ENCODE assay signal across 1 cellular context in the genomic region with DNA sequence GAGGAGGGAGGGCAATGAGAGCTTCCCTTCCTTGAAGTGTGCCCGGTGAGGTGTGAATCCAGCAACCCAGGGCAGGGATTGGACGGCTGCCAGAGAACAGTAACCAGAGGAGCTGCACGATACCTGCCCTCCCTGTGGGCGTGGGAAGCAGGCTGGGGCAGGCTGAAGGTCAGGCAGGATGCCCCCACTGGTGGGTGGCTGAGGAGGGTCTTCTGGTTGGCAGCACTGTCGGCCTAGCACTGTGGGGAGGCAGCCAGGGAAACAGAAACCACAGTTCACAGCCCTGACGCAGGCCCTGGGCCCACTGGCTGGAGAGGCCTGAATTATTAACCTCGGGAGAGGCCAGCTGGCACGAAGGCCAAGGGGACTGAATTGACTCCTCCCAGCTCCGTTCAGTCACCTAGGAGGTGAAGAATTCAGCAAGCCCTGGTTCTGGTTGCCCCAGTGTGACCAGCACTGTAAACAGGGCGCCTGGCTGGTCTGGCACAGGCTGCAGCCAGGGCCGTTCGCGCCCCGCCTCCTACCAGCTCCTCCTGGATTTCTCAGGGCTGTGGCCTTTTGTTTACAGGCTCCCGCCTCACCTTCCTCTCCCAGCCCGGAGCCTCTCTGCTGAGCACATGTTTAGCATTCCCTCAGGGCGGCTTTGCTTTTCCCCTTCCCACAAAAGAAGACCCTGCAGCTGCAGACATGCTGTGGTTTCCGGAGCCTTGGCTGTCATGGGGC.
A peak's percentile ranks its signal among the peaks of the same experiment; 100 is the strongest.
TF ChIP-seq lines count a peak whose summit lies in the region.

No MANE protein-coding gene starts in this region.

TF ChIP-seq in HepG2, 621 proteins besides CTCF, POLR2A, EP300 and RAD21 (continued from another document and continues in another):
- TF ChIP-seq, protein P1, sequence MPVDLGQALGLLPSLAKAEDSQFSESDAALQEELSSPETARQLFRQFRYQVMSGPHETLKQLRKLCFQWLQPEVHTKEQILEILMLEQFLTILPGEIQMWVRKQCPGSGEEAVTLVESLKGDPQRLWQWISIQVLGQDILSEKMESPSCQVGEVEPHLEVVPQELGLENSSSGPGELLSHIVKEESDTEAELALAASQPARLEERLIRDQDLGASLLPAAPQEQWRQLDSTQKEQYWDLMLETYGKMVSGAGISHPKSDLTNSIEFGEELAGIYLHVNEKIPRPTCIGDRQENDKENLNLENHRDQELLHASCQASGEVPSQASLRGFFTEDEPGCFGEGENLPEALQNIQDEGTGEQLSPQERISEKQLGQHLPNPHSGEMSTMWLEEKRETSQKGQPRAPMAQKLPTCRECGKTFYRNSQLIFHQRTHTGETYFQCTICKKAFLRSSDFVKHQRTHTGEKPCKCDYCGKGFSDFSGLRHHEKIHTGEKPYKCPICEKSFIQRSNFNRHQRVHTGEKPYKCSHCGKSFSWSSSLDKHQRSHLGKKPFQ (CRISPR knock-in tag; IDR thresholded peaks at IDR 0.05; ENCODE audit: insufficient replicate concordance): peak; percentile 63
- TF ChIP-seq ZNF143 (CRISPR knock-in tag; IDR thresholded peaks at IDR 0.05): 0 out of 2 replicates have a peak, but pooled peaks have one; percentile 9
- no peak for TF ChIP-seq NFKBIZ (CRISPR knock-in tag; IDR thresholded peaks at IDR 0.05)
- TF ChIP-seq, protein P2, sequence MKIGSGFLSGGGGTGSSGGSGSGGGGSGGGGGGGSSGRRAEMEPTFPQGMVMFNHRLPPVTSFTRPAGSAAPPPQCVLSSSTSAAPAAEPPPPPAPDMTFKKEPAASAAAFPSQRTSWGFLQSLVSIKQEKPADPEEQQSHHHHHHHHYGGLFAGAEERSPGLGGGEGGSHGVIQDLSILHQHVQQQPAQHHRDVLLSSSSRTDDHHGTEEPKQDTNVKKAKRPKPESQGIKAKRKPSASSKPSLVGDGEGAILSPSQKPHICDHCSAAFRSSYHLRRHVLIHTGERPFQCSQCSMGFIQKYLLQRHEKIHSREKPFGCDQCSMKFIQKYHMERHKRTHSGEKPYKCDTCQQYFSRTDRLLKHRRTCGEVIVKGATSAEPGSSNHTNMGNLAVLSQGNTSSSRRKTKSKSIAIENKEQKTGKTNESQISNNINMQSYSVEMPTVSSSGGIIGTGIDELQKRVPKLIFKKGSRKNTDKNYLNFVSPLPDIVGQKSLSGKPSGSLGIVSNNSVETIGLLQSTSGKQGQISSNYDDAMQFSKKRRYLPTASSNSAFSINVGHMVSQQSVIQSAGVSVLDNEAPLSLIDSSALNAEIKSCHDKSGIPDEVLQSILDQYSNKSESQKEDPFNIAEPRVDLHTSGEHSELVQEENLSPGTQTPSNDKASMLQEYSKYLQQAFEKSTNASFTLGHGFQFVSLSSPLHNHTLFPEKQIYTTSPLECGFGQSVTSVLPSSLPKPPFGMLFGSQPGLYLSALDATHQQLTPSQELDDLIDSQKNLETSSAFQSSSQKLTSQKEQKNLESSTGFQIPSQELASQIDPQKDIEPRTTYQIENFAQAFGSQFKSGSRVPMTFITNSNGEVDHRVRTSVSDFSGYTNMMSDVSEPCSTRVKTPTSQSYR (CRISPR knock-in tag; IDR thresholded peaks at IDR 0.05; ENCODE audit: borderline replicate concordance): no peak; the same call in 1 of the 2 replicates
- TF ChIP-seq ZNF709 (CRISPR knock-in tag; IDR thresholded peaks at IDR 0.05): 0 out of 2 replicates have a peak, but pooled peaks have one; percentile 34
- TF ChIP-seq MTA1 (CRISPR knock-in tag; IDR thresholded peaks at IDR 0.05; ENCODE audit: borderline replicate concordance): peak; percentile 64; the same call in 1 of the 2 replicates
- peak; percentile 60; the same call in 1 of the 2 replicates for TF ChIP-seq MXD4 (CRISPR knock-in tag; IDR thresholded peaks at IDR 0.05)
- TF ChIP-seq ZNF816 (CRISPR knock-in tag; IDR thresholded peaks at IDR 0.05; ENCODE audit: borderline replicate concordance): no peak
- TF ChIP-seq RBM39 (IDR thresholded peaks at IDR 0.05; ENCODE audit: low read depth, low read length, poor library complexity, severe bottlenecking): peak; percentile 43
- TF ChIP-seq JDP2 (CRISPR knock-in tag; IDR thresholded peaks at IDR 0.05; ENCODE audit: borderline replicate concordance): no peak
- TF ChIP-seq KLF9 (CRISPR knock-in tag; IDR thresholded peaks at IDR 0.05; ENCODE audit: low read depth): no peak
- TF ChIP-seq, protein P3, sequence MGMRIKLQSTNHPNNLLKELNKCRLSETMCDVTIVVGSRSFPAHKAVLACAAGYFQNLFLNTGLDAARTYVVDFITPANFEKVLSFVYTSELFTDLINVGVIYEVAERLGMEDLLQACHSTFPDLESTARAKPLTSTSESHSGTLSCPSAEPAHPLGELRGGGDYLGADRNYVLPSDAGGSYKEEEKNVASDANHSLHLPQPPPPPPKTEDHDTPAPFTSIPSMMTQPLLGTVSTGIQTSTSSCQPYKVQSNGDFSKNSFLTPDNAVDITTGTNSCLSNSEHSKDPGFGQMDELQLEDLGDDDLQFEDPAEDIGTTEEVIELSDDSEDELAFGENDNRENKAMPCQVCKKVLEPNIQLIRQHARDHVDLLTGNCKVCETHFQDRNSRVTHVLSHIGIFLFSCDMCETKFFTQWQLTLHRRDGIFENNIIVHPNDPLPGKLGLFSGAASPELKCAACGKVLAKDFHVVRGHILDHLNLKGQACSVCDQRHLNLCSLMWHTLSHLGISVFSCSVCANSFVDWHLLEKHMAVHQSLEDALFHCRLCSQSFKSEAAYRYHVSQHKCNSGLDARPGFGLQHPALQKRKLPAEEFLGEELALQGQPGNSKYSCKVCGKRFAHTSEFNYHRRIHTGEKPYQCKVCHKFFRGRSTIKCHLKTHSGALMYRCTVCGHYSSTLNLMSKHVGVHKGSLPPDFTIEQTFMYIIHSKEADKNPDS (CRISPR knock-in tag; IDR thresholded peaks at IDR 0.05): no peak
- TF ChIP-seq ZNF12 (CRISPR knock-in tag; IDR thresholded peaks at IDR 0.05): no peak
- 0 out of 2 replicates have a peak, but pooled peaks have one; percentile 65 for TF ChIP-seq SMAD9 (CRISPR knock-in tag; IDR thresholded peaks at IDR 0.05)
- no peak for TF ChIP-seq SCMH1 (CRISPR knock-in tag; IDR thresholded peaks at IDR 0.05; ENCODE audit: borderline replicate concordance)
- no peak for TF ChIP-seq ONECUT2 (CRISPR knock-in tag; IDR thresholded peaks at IDR 0.05)
- TF ChIP-seq, protein P4, sequence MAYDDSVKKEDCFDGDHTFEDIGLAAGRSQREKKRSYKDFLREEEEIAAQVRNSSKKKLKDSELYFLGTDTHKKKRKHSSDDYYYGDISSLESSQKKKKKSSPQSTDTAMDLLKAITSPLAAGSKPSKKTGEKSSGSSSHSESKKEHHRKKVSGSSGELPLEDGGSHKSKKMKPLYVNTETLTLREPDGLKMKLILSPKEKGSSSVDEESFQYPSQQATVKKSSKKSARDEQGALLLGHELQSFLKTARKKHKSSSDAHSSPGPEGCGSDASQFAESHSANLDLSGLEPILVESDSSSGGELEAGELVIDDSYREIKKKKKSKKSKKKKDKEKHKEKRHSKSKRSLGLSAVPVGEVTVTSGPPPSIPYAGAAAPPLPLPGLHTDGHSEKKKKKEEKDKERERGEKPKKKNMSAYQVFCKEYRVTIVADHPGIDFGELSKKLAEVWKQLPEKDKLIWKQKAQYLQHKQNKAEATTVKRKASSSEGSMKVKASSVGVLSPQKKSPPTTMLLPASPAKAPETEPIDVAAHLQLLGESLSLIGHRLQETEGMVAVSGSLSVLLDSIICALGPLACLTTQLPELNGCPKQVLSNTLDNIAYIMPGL (CRISPR knock-in tag; IDR thresholded peaks at IDR 0.05; ENCODE audit: borderline replicate concordance in 1 of 2, low read depth in 1 of 2): peak in 1 of 2 experiments; percentile 54; a peak in 3 of 4 replicates
- no peak for TF ChIP-seq ATF7 (IDR thresholded peaks at IDR 0.05)
- 0 out of 2 replicates have a peak, but pooled peaks have one; percentile 64 for TF ChIP-seq ATF7 (CRISPR knock-in tag; IDR thresholded peaks at IDR 0.05)
- peak; percentile 58; the same call in 1 of the 2 replicates for TF ChIP-seq ZNF564 (CRISPR knock-in tag; IDR thresholded peaks at IDR 0.05)
- TF ChIP-seq RNF2 (conservative IDR thresholded peaks at IDR 0.05; ENCODE audit: low read depth): peak; percentile 34; the same call in 1 of the 2 replicates
- 0 out of 2 replicates have a peak, but pooled peaks have one; percentile 82 for TF ChIP-seq PAWR (CRISPR knock-in tag; IDR thresholded peaks at IDR 0.05; ENCODE audit: borderline replicate concordance)
- TF ChIP-seq, protein P5, sequence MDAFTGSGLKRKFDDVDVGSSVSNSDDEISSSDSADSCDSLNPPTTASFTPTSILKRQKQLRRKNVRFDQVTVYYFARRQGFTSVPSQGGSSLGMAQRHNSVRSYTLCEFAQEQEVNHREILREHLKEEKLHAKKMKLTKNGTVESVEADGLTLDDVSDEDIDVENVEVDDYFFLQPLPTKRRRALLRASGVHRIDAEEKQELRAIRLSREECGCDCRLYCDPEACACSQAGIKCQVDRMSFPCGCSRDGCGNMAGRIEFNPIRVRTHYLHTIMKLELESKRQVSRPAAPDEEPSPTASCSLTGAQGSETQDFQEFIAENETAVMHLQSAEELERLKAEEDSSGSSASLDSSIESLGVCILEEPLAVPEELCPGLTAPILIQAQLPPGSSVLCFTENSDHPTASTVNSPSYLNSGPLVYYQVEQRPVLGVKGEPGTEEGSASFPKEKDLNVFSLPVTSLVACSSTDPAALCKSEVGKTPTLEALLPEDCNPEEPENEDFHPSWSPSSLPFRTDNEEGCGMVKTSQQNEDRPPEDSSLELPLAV (CRISPR knock-in tag; conservative IDR thresholded peaks at IDR 0.05; ENCODE audit: low read depth): no peak
- TF ChIP-seq SRY (CRISPR knock-in tag; IDR thresholded peaks at IDR 0.05): no peak
- TF ChIP-seq, protein P6, sequence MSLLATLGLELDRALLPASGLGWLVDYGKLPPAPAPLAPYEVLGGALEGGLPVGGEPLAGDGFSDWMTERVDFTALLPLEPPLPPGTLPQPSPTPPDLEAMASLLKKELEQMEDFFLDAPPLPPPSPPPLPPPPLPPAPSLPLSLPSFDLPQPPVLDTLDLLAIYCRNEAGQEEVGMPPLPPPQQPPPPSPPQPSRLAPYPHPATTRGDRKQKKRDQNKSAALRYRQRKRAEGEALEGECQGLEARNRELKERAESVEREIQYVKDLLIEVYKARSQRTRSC (CRISPR knock-in tag; IDR thresholded peaks at IDR 0.05; ENCODE audit: low read depth): no peak
- peak; percentile 63 for TF ChIP-seq ZNF761 (CRISPR knock-in tag; conservative IDR thresholded peaks at IDR 0.05)
- TF ChIP-seq ETS1 (CRISPR knock-in tag; IDR thresholded peaks at IDR 0.05): no peak
- no peak; the same call in 1 of the 2 replicates for TF ChIP-seq MED1 (CRISPR knock-in tag; IDR thresholded peaks at IDR 0.05)
- TF ChIP-seq ZNF468 (CRISPR knock-in tag; IDR thresholded peaks at IDR 0.05): no peak
- TF ChIP-seq ZNF878 (CRISPR knock-in tag; IDR thresholded peaks at IDR 0.05): no peak
- TF ChIP-seq U2AF2 (IDR thresholded peaks at IDR 0.05; ENCODE audit: low read depth, low read length): no peak
- no peak for TF ChIP-seq ZNF460 (CRISPR knock-in tag; IDR thresholded peaks at IDR 0.05; ENCODE audit: borderline replicate concordance)
- TF ChIP-seq PRDM15 (CRISPR knock-in tag; IDR thresholded peaks at IDR 0.05): no peak
- peak; percentile 71 for TF ChIP-seq ZNF280D (CRISPR knock-in tag; IDR thresholded peaks at IDR 0.05)
- no peak for TF ChIP-seq NR2C2 (CRISPR knock-in tag; IDR thresholded peaks at IDR 0.05; ENCODE audit: borderline replicate concordance)
- 0 out of 2 replicates have a peak, but pooled peaks have one; percentile 41 for TF ChIP-seq ZNF720 (CRISPR knock-in tag; IDR thresholded peaks at IDR 0.05)
- no peak for TF ChIP-seq FOSL2 (CRISPR knock-in tag; IDR thresholded peaks at IDR 0.05)
